ENCODE assay signal across 8 cellular contexts in genomic region chr2:64654063-64654811, GRCh38. TPM values are rescaled to one million over a fixed set of nuclear protein-coding genes. Genes with fewer than 3 reads are reported as not detected.
A peak's percentile ranks its signal among the peaks of the same experiment; 100 is the strongest.
DNase-seq lines count a peak whose midpoint lies in the region; ATAC-seq, FAIRE-seq and TF ChIP-seq lines count a peak whose summit lies in the region.

No MANE protein-coding gene starts in this region.

- TF ChIP-seq POLR2A in HepG2 (IDR thresholded peaks at IDR 0.05; ENCODE audit: insufficient read depth in 1 of 2, low read depth in 2 of 2, low read length in 2 of 2), result peak; percentile 87 to 88

- CTCF ChIA-PET in HepG2 (lab: Yijun Ruan, JAX; ENCODE audit: low intra/inter-chr PET ratio, low total read pairs), result no interaction called here

- H2AFZ ChIP-seq in HepG2 (ENCODE audit: low read length), result no peak overlapping the region

- POLR2A ChIA-PET in HepG2 (lab: Yijun Ruan, JAX), result interaction anchor here (0.6 to 9.0 kb wide), 49 partner anchors 10 to 783 kb away, joined by 3 to 282 read pairs (median 6); partner anchors contain the start of genes ACTR2 and RAB1A

- WGBS in HepG2 (ENCODE audit: low lambda C conversion rate), result 1% methylated on average over 38 of the region's 70 CpGs

- no peaks in the 10 kb centered on the region for H3K9me3 ChIP-seq in HepG2 (ENCODE audit: low read length)

- no peak for FAIRE-seq in HepG2 (lab: Jason Lieb, UNC)

- peak; percentile 18; the same call in 1 of the 2 replicates for TF ChIP-seq RAD21 in HepG2 (CRISPR knock-in tag; IDR thresholded peaks at IDR 0.05)

- H3K4me3 ChIP-seq in HepG2 (replicated peaks in 1 of 3; ENCODE audit: insufficient read depth in 1 of 3, low read depth in 2 of 3, low read length in 3 of 3), result peak overlapping the region; percentile 92 to 97 (median 94)

- TF ChIP-seq CTCF in 22Rv1 (IDR thresholded peaks at IDR 0.05) (no peak), HepG2 (CRISPR knock-in tag; IDR thresholded peaks at IDR 0.05) (peak; percentile 24; the same call in 1 of the 2 replicates)

- peak overlapping the region; percentile 96 for H3K27ac ChIP-seq in 22Rv1
- peak overlapping the region; percentile 92 for H3K27ac ChIP-seq in HepG2 (ENCODE audit: extremely low read length, insufficient read depth, low read length)

- peak; percentile 27 for ATAC-seq in GM18519 (IDR thresholded peaks at IDR 0.05; ENCODE audit: low FRiP score, unreplicated experiment)
- peak; percentile 28 for ATAC-seq in HG03039 (IDR thresholded peaks at IDR 0.05; ENCODE audit: unreplicated experiment)
- peak; percentile 48 for ATAC-seq in HepG2

- H4K20me1 ChIP-seq in HepG2 (ENCODE audit: insufficient read depth, low read length), result peaks cover 36% of the 10 kb centered on the region

- in situ Hi-C loops in HepG2 (cut with HindIII; ENCODE audit: extremely low pct_ligation_motif_present, low pct_unique_long_range_greater_than_20kb), result loop anchor here (5.0 kb wide), 1 partner anchor 98 kb away; no protein-coding TSS in a partner anchor

- H3K4me1 ChIP-seq in HepG2 (ENCODE audit: insufficient read depth, low read length), result peaks cover 67% of the 10 kb centered on the region

- H3K27me3 ChIP-seq in HepG2 (ENCODE audit: control insufficient read depth in 1 of 2, insufficient read depth in 2 of 2, low read length in 2 of 2), result no peaks in the 10 kb centered on the region; a peak in 1 of 5 replicates

- TF ChIP-seq EP300 in HepG2 (IDR thresholded peaks at IDR 0.05; ENCODE audit: low read depth in 2 of 2, low read length in 2 of 2), result peak; percentile 37 to 66; a peak in 2 of 4 replicates
- peak; percentile 38; the same call in 1 of the 2 replicates for TF ChIP-seq EP300 in HepG2 (CRISPR knock-in tag; IDR thresholded peaks at IDR 0.05; ENCODE audit: borderline replicate concordance)

- intact Hi-C loops in HepG2 (cut with micrococcal nuclease; ENCODE audit: unreplicated experiment), result loop anchor here (2.0 to 5.0 kb wide), 4 partner anchors 15 to 132 kb away; partner anchors contain the start of gene AFTPH

- no TSS peak for BruUV-seq in HepG2 (replicated peaks; lab: Mats Ljungman, UMichigan)

- H3K36me3 ChIP-seq in HepG2 (replicated peaks in 1 of 2; ENCODE audit: control insufficient read depth in 1 of 2, insufficient read depth in 2 of 2, low read length in 2 of 2), result no peaks in the 10 kb centered on the region

- peak overlapping the region; percentile 96 for H3K9ac ChIP-seq in HepG2 (ENCODE audit: insufficient read depth, low read depth, low read length)

- peak overlapping the region; percentile 90 for H3K4me2 ChIP-seq in HepG2 (ENCODE audit: low read depth, low read length)

- DNase-seq in NCI-H226 (peak; percentile 65), cerebellum (ENCODE audit: low spot score) (peak; percentile 26), HepG2 (ENCODE audit: low spot score) (peak; percentile 87)
- peak; percentile 68 for DNase-seq in activated CD4-positive, CD25-positive, alpha-beta regulatory T cell treated with anti-CD3 and anti-CD28 coated beads, Interleukin-2, amount 50 U/mL, for 72 hours
- peak; percentile 67 for DNase-seq in stimulated activated CD8-positive, alpha-beta memory T cell treated with anti-CD3 and anti-CD28 coated beads, Interleukin-12 subunit alpha, Interleukin-12 subunit beta, amount 100 ng/mL, for 4 hours (ENCODE audit: low read depth)

- peaks cover 46% of the 10 kb centered on the region for H3K79me2 ChIP-seq in HepG2 (ENCODE audit: insufficient read depth, low read length)

TF ChIP-seq in HepG2, 621 proteins besides CTCF, POLR2A, EP300 and RAD21 (continues in another document):
- TF ChIP-seq MTA1 (CRISPR knock-in tag; IDR thresholded peaks at IDR 0.05; ENCODE audit: borderline replicate concordance) (peak; percentile 92; the same call in 1 of the 2 replicates), ARID5B (CRISPR knock-in tag; IDR thresholded peaks at IDR 0.05) (peak; percentile 88), NKX3-1 (CRISPR knock-in tag; IDR thresholded peaks at IDR 0.05) (0 out of 2 replicates have a peak, but pooled peaks have one; percentile 20), KLF13 (CRISPR knock-in tag; IDR thresholded peaks at IDR 0.05) (no peak), CENPT (CRISPR knock-in tag; IDR thresholded peaks at IDR 0.05; ENCODE audit: low read depth) (no peak), SMAD1 (CRISPR knock-in tag; IDR thresholded peaks at IDR 0.05; ENCODE audit: borderline replicate concordance, low read depth) (no peak), ZNF687 (CRISPR knock-in tag; IDR thresholded peaks at IDR 0.05) (peak; percentile 89)

RNA-seq across cellular contexts. Expression of gene SERTAD2, which starts 0.5 kb away (rescaled TPM):
- total RNA-seq in cerebellum (5.8 TPM), HepG2 (2016; rRNA removed; fragmentation: Illumina TruSeq; extraction: Trizol) (6.7 and 11.8 TPM in 2 replicates)
- 1.4 and 1.5 TPM in 2 replicates for total RNA-seq in HepG2 (2016; cell fraction: cytosol; rRNA removed; fragmentation: Illumina TruSeq; extraction: Trizol; ENCODE audit: low read depth)
- total RNA-seq in HepG2 (2016; cell fraction: insoluble cytoplasmic fraction; rRNA removed; fragmentation: Illumina TruSeq; extraction: Trizol), result 6.7 and 10.6 TPM in 2 replicates
- total RNA-seq in HepG2 (2016; cell fraction: membrane; rRNA removed; fragmentation: Illumina TruSeq; extraction: Trizol), result 7.8 and 8.3 TPM in 2 replicates
- total RNA-seq in HepG2 (2016; cell fraction: nucleus; rRNA removed; fragmentation: Illumina TruSeq; extraction: Trizol), result 14.3 and 14.5 TPM in 2 replicates
- polyA plus RNA-seq in HepG2 (2011; rRNA removed), result 22.6 and 23.5 TPM in 2 replicates
- 18.0 and 25.0 TPM in 2 replicates for polyA plus RNA-seq in HepG2 (2011; cell fraction: cytosol; rRNA removed)
- polyA plus RNA-seq in HepG2 (2011; cell fraction: nucleus; rRNA removed), result 19.6 and 25.0 TPM in 2 replicates
- polyA plus RNA-seq in HepG2 (2012), result 42.6 and 46.2 TPM in 2 replicates
- 1.8 and 2.6 TPM in 2 replicates for polyA plus RNA-seq in HepG2 (2016; cell fraction: cytosol; fragmentation: Illumina TruSeq; extraction: Trizol; ENCODE audit: low read depth)
- polyA plus RNA-seq in HepG2 (2016; cell fraction: insoluble cytoplasmic fraction; fragmentation: Illumina TruSeq; extraction: Trizol; ENCODE audit: low read depth), result 15.8 and 17.6 TPM in 2 replicates
- polyA plus RNA-seq in HepG2 (2016; cell fraction: membrane; fragmentation: Illumina TruSeq; extraction: Trizol; ENCODE audit: low read depth), result 6.6 and 6.8 TPM in 2 replicates
- 25.6 and 26.8 TPM in 2 replicates for polyA plus RNA-seq in HepG2 (2016; cell fraction: nucleus; fragmentation: Illumina TruSeq; extraction: Trizol; ENCODE audit: insufficient read depth, low read depth)
- polyA minus RNA-seq in HepG2 (2011; rRNA and poly(A)+ RNA removed; ENCODE audit: low replicate concordance), result 7.6 and 39.9 TPM in 2 replicates
- polyA minus RNA-seq in HepG2 (2011; cell fraction: cytosol; rRNA and poly(A)+ RNA removed), result 37.8 and 40.2 TPM in 2 replicates
- polyA minus RNA-seq in HepG2 (2011; cell fraction: nucleus; rRNA and poly(A)+ RNA removed), result 37.5 and 39.7 TPM in 2 replicates

Comparison
In these comparisons a context has a peak if more than half of its experiments do, and no peak if none do; other contexts are left out.
1. Peak in every context shown above with its lines: DNase-seq, ATAC-seq, H3K4me3 ChIP-seq and H3K27ac ChIP-seq.
2. DNase-seq: peak in every context shown above with its lines; median percentile 87 in HepG2; 68 in activated CD4-positive, CD25-positive, alpha-beta regulatory T cell treated with anti-CD3 and anti-CD28 coated beads, Interleukin-2, amount 50 U/mL, for 72 hours; 67 in stimulated activated CD8-positive, alpha-beta memory T cell treated with anti-CD3 and anti-CD28 coated beads, Interleukin-12 subunit alpha, Interleukin-12 subunit beta, amount 100 ng/mL, for 4 hours; 65 in NCI-H226; 26 in cerebellum.